In genomic region chr4:84578540-84579409, GRCh38 we compare ENCODE assay signal across 7 cellular contexts. TPM values are rescaled to one million over a fixed set of nuclear protein-coding genes. Genes with fewer than 3 reads are reported as not detected.
DNase-seq lines count a peak whose midpoint lies in the region; ATAC-seq and TF ChIP-seq lines count a peak whose summit lies in the region.

No MANE protein-coding gene starts in this region.

- H3K79me2 ChIP-seq in DND-41 (ENCODE audit: insufficient read depth, low read length) (no peaks in the 10 kb centered on the region), hepatocyte (no peaks in the 10 kb centered on the region)

- H3K4me3 ChIP-seq in DND-41 (ENCODE audit: low read depth in 1 of 2, low read length in 2 of 2) (no peak overlapping the region), hepatocyte (no peak overlapping the region)

- no peak overlapping the region for H3K27ac ChIP-seq in DND-41 (ENCODE audit: low read length)
- H3K27ac ChIP-seq in hepatocyte = no peak overlapping the region

- H3K36me3 ChIP-seq in DND-41 (ENCODE audit: insufficient read depth, low read length) (no peaks in the 10 kb centered on the region), hepatocyte (replicated peaks; ENCODE audit: insufficient read depth, low read depth) (no peaks in the 10 kb centered on the region)

- peak; percentile 62 for TF ChIP-seq RAD21 in Ishikawa (IDR thresholded peaks at IDR 0.05; ENCODE audit: low read depth)

- TF ChIP-seq EP300 in Ishikawa (IDR thresholded peaks at IDR 0.05; ENCODE audit: borderline replicate concordance) = no peak

- H3K4me1 ChIP-seq in DND-41 (ENCODE audit: insufficient read depth, low read length) = no peaks in the 10 kb centered on the region
- peaks cover 5% of the 10 kb centered on the region for H3K4me1 ChIP-seq in hepatocyte (ENCODE audit: insufficient read depth)

- DNase-seq in DND-41 (no peak), UCSD-AML1 (lab: John Stamatoyannopoulos, UW; ENCODE audit: unreplicated experiment) (peak; percentile 11), hepatocyte (ENCODE audit: low spot score) (peak; percentile 62)

- H3K27me3 ChIP-seq in DND-41 (ENCODE audit: insufficient read depth, low read length, poor library complexity) (no peaks in the 10 kb centered on the region), hepatocyte (no peaks in the 10 kb centered on the region)

- H3K9me3 ChIP-seq in DND-41 (ENCODE audit: insufficient read depth, low read length, severe bottlenecking) (no peaks in the 10 kb centered on the region), hepatocyte (ENCODE audit: low read depth) (no peaks in the 10 kb centered on the region)

- H4K20me1 ChIP-seq in DND-41 (ENCODE audit: insufficient read depth, low read length) (no peaks in the 10 kb centered on the region), hepatocyte (ENCODE audit: insufficient read depth, poor library complexity, severe bottlenecking) (no peaks in the 10 kb centered on the region)

- no peak overlapping the region for H3K9ac ChIP-seq in DND-41 (ENCODE audit: low read depth, low read length)

- TF ChIP-seq CTCF in DND-41 (IDR thresholded peaks at IDR 0.05; ENCODE audit: borderline replicate concordance, extremely low read depth, low read length, poor library complexity, severe bottlenecking) (peak; percentile 44), hepatocyte (IDR thresholded peaks at IDR 0.05; ENCODE audit: poor library complexity) (peak; percentile 59)

- H2AFZ ChIP-seq in DND-41 (ENCODE audit: low read depth, low read length) = no peak overlapping the region
- no peak overlapping the region for H2AFZ ChIP-seq in hepatocyte

- no peaks in the 10 kb centered on the region for H3K9me2 ChIP-seq in hepatocyte (replicated peaks; ENCODE audit: insufficient read depth)

- WGBS in hepatocyte (ENCODE audit: low lambda C conversion rate, missing lambda C conversion rate) = 70% methylated on average over 4 of the region's 4 CpGs

- no peak for ATAC-seq in DND-41 (ENCODE audit: insufficient read depth, low read depth)
- ATAC-seq in GM21576 (IDR thresholded peaks at IDR 0.05; ENCODE audit: unreplicated experiment) = no peak
- no peak for ATAC-seq in GM19023 (IDR thresholded peaks at IDR 0.05; ENCODE audit: unreplicated experiment)
- ATAC-seq in HG02840 (IDR thresholded peaks at IDR 0.05; ENCODE audit: low FRiP score, unreplicated experiment) = no peak

- no peak overlapping the region for H3K4me2 ChIP-seq in DND-41 (ENCODE audit: insufficient read depth, low read length)
- H3K4me2 ChIP-seq in hepatocyte = no peak overlapping the region

TF ChIP-seq in Ishikawa, 13 proteins besides CTCF, POLR2A, EP300 and RAD21:
- TF ChIP-seq YY1 (IDR thresholded peaks at IDR 0.05; ENCODE audit: low read depth) = no peak

RNA-seq across cellular contexts. Expression of gene CDS1, which starts 4.2 kb away (rescaled TPM):
- 21.3 and 24.3 TPM in 2 replicates for total RNA-seq in hepatocyte
- 10.5 and 11.0 TPM in 2 replicates for polyA plus RNA-seq in hepatocyte
